ENCODE assay signal across 26 cellular contexts in genomic region chr1:244220410-244220809, GRCh38.
"Had no signal": no experiment of that assay in that cellular context is flagged by ENCODE, and none has a peak within 500 bp of the region (broad histone marks: within the 10 kb centered on the region; RNA-seq: fewer than 3 reads in every experiment).

No MANE protein-coding gene starts in this region.

- ATAC-seq: stimulated activated effector memory CD8-positive, alpha-beta T cell treated with anti-CD3 and anti-CD28 coated beads, Interleukin-12 subunit alpha, Interleukin-12 subunit beta, amount 100 ng/mL, for 72 hours; stimulated activated memory B cell treated with anti-CD40 and anti-IgM and Interleukin-4, amounts not matched to agents 10 μg/mL and 1 μg/mL and 100 μg/mL, for 72 hours; stimulated activated naive B cell treated with anti-CD40 and anti-IgM and Interleukin-4, amounts not matched to agents 10 μg/mL and 1 μg/mL and 100 μg/mL, for 72 hours; stimulated activated naive CD8-positive, alpha-beta T cell treated with anti-CD3 and anti-CD28 coated beads, Interleukin-15, amount 100 ng/mL, for 72 hours; stimulated activated naive CD8-positive, alpha-beta T cell treated with anti-CD3 and anti-CD28 coated beads, Interleukin-15, Interleukin-2, amounts not matched to agents 100 U/mL and 50 U/mL, for 24 hours; upper lobe of right lung had no signal

- H3K36me3 ChIP-seq: stomach, suprapubic skin, thoracic aorta, thyroid gland, tibial artery, tibial nerve, transverse colon, upper lobe of left lung, upper lobe of right lung, uterus, vagina had no signal

- DNase-seq: stimulated activated CD4-positive, alpha-beta T cell treated with anti-CD3 and anti-CD28 coated beads, Interleukin-2, amount 100 ng/mL, for 48 hours; stimulated activated CD4-positive, alpha-beta T cell treated with anti-CD3 and anti-CD28 coated beads, Interleukin-4, amount 100 ng/mL, for 1 hour; stimulated activated CD4-positive, alpha-beta T cell treated with anti-CD3 and anti-CD28 coated beads, Interleukin-4, amount 100 ng/mL, for 24 hours; stimulated activated CD4-positive, alpha-beta T cell treated with anti-CD3 and anti-CD28 coated beads, Interleukin-4, amount 100 ng/mL, for 4 hours; stimulated activated CD8-positive, alpha-beta memory T cell treated with anti-CD3 and anti-CD28 coated beads, Interleukin-4, amount 100 ng/mL, for 48 hours; stimulated activated naive B cell treated with anti-CD40 and anti-IgM and Interleukin-4, amounts not matched to agents 10 μg/mL and 1 μg/mL and 100 μg/mL, for 72 hours; stimulated activated naive CD4-positive, alpha-beta T cell; stimulated activated naive CD4-positive, alpha-beta T cell treated with Interleukin-2 at 50 U/mL for 16 hours; stimulated activated naive CD8-positive, alpha-beta T cell treated with anti-CD3 and anti-CD28 coated beads, Interleukin-15, amount 100 ng/mL, for 72 hours; stimulated activated naive CD8-positive, alpha-beta T cell treated with anti-CD3 and anti-CD28 coated beads, Interleukin-15, Interleukin-2, amounts not matched to agents 100 U/mL and 50 U/mL, for 24 hours; stomach; substantia nigra; testis; thyroid gland; tibial artery; transverse colon; trophoblast cell; upper lobe of left lung; upper lobe of right lung; uterus had no signal

- H3K4me1 ChIP-seq: stomach, suprapubic skin, testis, thyroid gland, tibial artery, transverse colon, upper lobe of left lung, upper lobe of right lung, uterus, vagina had no signal

- H3K27me3 ChIP-seq: stomach, testis, thyroid gland, tibial nerve, transverse colon, upper lobe of left lung, upper lobe of right lung, uterus, vagina had no signal

- H3K4me3 ChIP-seq: stomach, suprapubic skin, testis, thoracic aorta, thyroid gland, tibial artery, tibial nerve, transverse colon, upper lobe of left lung, upper lobe of right lung, uterus, vagina had no signal

- H3K9me3 ChIP-seq: stomach, suprapubic skin, testis, thoracic aorta, thyroid gland, tibial artery, tibial nerve, transverse colon, upper lobe of left lung, upper lobe of right lung, uterus, vagina had no signal

- H3K27ac ChIP-seq: stomach, suprapubic skin, testis, thoracic aorta, thyroid gland, tibial artery, tibial nerve, transverse colon, upper lobe of left lung, upper lobe of right lung, uterus, vagina had no signal
